Comparison of ENCODE assay signal across 21 cellular contexts in genomic region chr4:80386281-80386886, GRCh38. TPM values are rescaled to one million over a fixed set of nuclear protein-coding genes. Genes with fewer than 3 reads are reported as not detected.
"Had no signal": no experiment of that assay in that cellular context is flagged by ENCODE, and none has a peak within 500 bp of the region (broad histone marks: within the 10 kb centered on the region; RNA-seq: fewer than 3 reads in every experiment).

No MANE protein-coding gene starts in this region.

- H3K4me1 ChIP-seq: left ventricle myocardium inferior, suprapubic skin, thyroid gland, uterus had no signal

- H3K27me3 ChIP-seq: hepatocyte, neutrophil, suprapubic skin, thyroid gland, uterus had no signal

- H3K4me1 Mint-ChIP-seq: nephron progenitor cell had no signal

- H3K27me3 Mint-ChIP-seq: dendritic cell treated with granulocyte-macrophage colony-stimulating factor and Interleukin-4, amounts not matched to agents 40 ng/mL and 50 ng/mL, for 4 days; type B pancreatic cell had no signal

- H3K36me3 ChIP-seq: left ventricle myocardium inferior, neutrophil, suprapubic skin, thyroid gland, uterus had no signal

- ATAC-seq: left cardiac atrium; naive thymus-derived CD4-positive, alpha-beta T cell; sciatic nerve had no signal

- H2AFZ ChIP-seq: hepatocyte had no signal

- DNase-seq: foreskin melanocyte; head of caudate nucleus; left cardiac atrium; left ventricle myocardium inferior; mammary epithelial cell; naive thymus-derived CD4-positive, alpha-beta T cell; nephron progenitor cell; stimulated activated CD4-positive, alpha-beta T cell treated with anti-CD3 and anti-CD28 coated beads, Interleukin-2, amount 100 ng/mL, for 24 hours; stimulated activated CD4-positive, alpha-beta T cell treated with anti-CD3 and anti-CD28 coated beads, Interleukin-4, amount 100 ng/mL, for 4 hours; stimulated activated naive CD4-positive, alpha-beta T cell; thyroid gland; uterus had no signal

- H3K9me3 ChIP-seq: neutrophil, suprapubic skin, thyroid gland, uterus had no signal

- H3K4me2 ChIP-seq: hepatocyte had no signal

- H3K27ac ChIP-seq: hepatocyte, left ventricle myocardium inferior, neutrophil, suprapubic skin, thyroid gland, uterus had no signal

- H3K27ac Mint-ChIP-seq: dendritic cell treated with granulocyte-macrophage colony-stimulating factor and Interleukin-4, amounts not matched to agents 40 ng/mL and 50 ng/mL, for 4 days; naive thymus-derived CD4-positive, alpha-beta T cell; nephron progenitor cell; type B pancreatic cell had no signal

- H3K4me3 Mint-ChIP-seq: dendritic cell treated with granulocyte-macrophage colony-stimulating factor and Interleukin-4, amounts not matched to agents 40 ng/mL and 50 ng/mL, for 4 days; naive thymus-derived CD4-positive, alpha-beta T cell; nephron progenitor cell; type B pancreatic cell had no signal

- H3K4me3 ChIP-seq: hepatocyte, left ventricle myocardium inferior, suprapubic skin, thyroid gland, uterus had no signal

RNA-seq across cellular contexts. Expression of gene CFAP299, which starts 50.9 kb away (rescaled TPM):
- total RNA-seq: epithelial cell of proximal tubule; hepatocyte; left cardiac atrium; left ventricle myocardium inferior; mammary epithelial cell; mesenteric fat pad; naive thymus-derived CD4-positive, alpha-beta T cell; osteocyte; suprapubic skin had no signal
- polyA plus RNA-seq: hepatocyte; mammary epithelial cell; naive thymus-derived CD4-positive, alpha-beta T cell had no signal
